Comparison of ENCODE assay signal across 1 cellular context in the genomic region with DNA sequence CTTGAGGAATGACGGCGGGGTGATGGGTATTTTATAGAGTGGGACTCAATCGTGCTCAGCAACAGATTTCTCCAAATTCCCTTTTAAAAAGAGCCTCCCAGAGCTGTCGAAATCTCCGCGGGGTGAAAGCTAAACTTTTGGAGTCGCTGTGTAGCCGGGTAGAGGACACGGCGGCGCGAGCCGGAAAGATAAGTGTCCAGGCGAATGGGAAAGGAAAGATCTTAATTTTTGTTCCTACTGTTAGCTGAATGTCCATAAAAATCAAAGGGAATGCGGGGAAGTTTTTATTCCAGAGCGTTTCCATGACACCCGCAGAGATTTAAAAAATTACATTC.
TF ChIP-seq lines count a peak whose summit lies in the region.

No MANE protein-coding gene starts in this region.

TF ChIP-seq in A549, 52 proteins besides CTCF, POLR2A, EP300 and RAD21 (continued from another document):
- TF ChIP-seq, protein P1, sequence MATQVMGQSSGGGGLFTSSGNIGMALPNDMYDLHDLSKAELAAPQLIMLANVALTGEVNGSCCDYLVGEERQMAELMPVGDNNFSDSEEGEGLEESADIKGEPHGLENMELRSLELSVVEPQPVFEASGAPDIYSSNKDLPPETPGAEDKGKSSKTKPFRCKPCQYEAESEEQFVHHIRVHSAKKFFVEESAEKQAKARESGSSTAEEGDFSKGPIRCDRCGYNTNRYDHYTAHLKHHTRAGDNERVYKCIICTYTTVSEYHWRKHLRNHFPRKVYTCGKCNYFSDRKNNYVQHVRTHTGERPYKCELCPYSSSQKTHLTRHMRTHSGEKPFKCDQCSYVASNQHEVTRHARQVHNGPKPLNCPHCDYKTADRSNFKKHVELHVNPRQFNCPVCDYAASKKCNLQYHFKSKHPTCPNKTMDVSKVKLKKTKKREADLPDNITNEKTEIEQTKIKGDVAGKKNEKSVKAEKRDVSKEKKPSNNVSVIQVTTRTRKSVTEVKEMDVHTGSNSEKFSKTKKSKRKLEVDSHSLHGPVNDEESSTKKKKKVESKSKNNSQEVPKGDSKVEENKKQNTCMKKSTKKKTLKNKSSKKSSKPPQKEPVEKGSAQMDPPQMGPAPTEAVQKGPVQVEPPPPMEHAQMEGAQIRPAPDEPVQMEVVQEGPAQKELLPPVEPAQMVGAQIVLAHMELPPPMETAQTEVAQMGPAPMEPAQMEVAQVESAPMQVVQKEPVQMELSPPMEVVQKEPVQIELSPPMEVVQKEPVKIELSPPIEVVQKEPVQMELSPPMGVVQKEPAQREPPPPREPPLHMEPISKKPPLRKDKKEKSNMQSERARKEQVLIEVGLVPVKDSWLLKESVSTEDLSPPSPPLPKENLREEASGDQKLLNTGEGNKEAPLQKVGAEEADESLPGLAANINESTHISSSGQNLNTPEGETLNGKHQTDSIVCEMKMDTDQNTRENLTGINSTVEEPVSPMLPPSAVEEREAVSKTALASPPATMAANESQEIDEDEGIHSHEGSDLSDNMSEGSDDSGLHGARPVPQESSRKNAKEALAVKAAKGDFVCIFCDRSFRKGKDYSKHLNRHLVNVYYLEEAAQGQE (IDR thresholded peaks at IDR 0.05), result no peak
- TF ChIP-seq, protein P2, sequence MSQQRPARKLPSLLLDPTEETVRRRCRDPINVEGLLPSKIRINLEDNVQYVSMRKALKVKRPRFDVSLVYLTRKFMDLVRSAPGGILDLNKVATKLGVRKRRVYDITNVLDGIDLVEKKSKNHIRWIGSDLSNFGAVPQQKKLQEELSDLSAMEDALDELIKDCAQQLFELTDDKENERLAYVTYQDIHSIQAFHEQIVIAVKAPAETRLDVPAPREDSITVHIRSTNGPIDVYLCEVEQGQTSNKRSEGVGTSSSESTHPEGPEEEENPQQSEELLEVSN (IDR thresholded peaks at IDR 0.05; ENCODE audit: borderline replicate concordance, low read depth), result no peak
